In genomic region chr21:42236693-42237092, GRCh38 we compare ENCODE assay signal across 1 cellular context.
TF ChIP-seq lines count a peak whose summit lies in the region.

No MANE protein-coding gene starts in this region.

TF ChIP-seq in H1, 55 proteins besides CTCF, POLR2A, EP300 and RAD21 (continued from another document):
- TF ChIP-seq, protein P1, sequence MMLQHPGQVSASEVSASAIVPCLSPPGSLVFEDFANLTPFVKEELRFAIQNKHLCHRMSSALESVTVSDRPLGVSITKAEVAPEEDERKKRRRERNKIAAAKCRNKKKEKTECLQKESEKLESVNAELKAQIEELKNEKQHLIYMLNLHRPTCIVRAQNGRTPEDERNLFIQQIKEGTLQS (IDR thresholded peaks at IDR 0.05; ENCODE audit: insufficient read depth, low read depth, low read length): no peak
